2 cellular contexts compared by ENCODE assay signal in genomic region chr17:81286491-81287145, GRCh38.
TF ChIP-seq lines count a peak whose summit lies in the region.

No MANE protein-coding gene starts in this region.

TF ChIP-seq in endothelial cell of umbilical vein, 7 proteins besides CTCF, POLR2A, EP300 and RAD21:
- no peak for TF ChIP-seq MYC (IDR thresholded peaks at IDR 0.05; ENCODE audit: low read depth, low read length)
- no peak for TF ChIP-seq POLR2AphosphoS5 (IDR thresholded peaks at IDR 0.05; ENCODE audit: insufficient read depth, low read depth, low read length)
- no peak for TF ChIP-seq EZH2 (IDR thresholded peaks at IDR 0.05; ENCODE audit: borderline replicate concordance, low read depth, low read length, severe bottlenecking)
- no peak for TF ChIP-seq GATA2 (IDR thresholded peaks at IDR 0.05; ENCODE audit: insufficient read depth, insufficient read length, low read depth, low read length)
- TF ChIP-seq, protein P1, sequence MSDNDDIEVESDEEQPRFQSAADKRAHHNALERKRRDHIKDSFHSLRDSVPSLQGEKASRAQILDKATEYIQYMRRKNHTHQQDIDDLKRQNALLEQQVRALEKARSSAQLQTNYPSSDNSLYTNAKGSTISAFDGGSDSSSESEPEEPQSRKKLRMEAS (IDR thresholded peaks at IDR 0.05; ENCODE audit: insufficient read depth, insufficient read length): no peak
- no peak for TF ChIP-seq JUN (IDR thresholded peaks at IDR 0.05; ENCODE audit: borderline replicate concordance, insufficient read depth, insufficient read length, low read depth)

TF ChIP-seq in SK-N-SH treated with all-trans-retinoic acid at 6 μM for 48 hours, 23 proteins besides CTCF, POLR2A, EP300 and RAD21:
- TF ChIP-seq ESRRG (CRISPR knock-in tag; IDR thresholded peaks at IDR 0.05) (no peak), TOX (CRISPR knock-in tag; IDR thresholded peaks at IDR 0.05; ENCODE audit: borderline replicate concordance) (no peak), TCF4 (CRISPR knock-in tag; IDR thresholded peaks at IDR 0.05; ENCODE audit: borderline replicate concordance) (no peak), ZNF8 (CRISPR knock-in tag; IDR thresholded peaks at IDR 0.05) (no peak), PPARA (CRISPR knock-in tag; IDR thresholded peaks at IDR 0.05; ENCODE audit: borderline replicate concordance) (no peak), CSDC2 (CRISPR knock-in tag; IDR thresholded peaks at IDR 0.05) (no peak), CSRNP3 (CRISPR knock-in tag; IDR thresholded peaks at IDR 0.05) (no peak), ZC3H10 (CRISPR knock-in tag; IDR thresholded peaks at IDR 0.05) (no peak), GLIS3 (CRISPR knock-in tag; IDR thresholded peaks at IDR 0.05) (no peak), POU6F1 (CRISPR knock-in tag; IDR thresholded peaks at IDR 0.05; ENCODE audit: borderline replicate concordance, low read depth) (no peak), PATZ1 (CRISPR knock-in tag; IDR thresholded peaks at IDR 0.05; ENCODE audit: borderline replicate concordance) (no peak)
